25 cellular contexts compared by ENCODE assay signal in genomic region chr14:103460415-103460814, GRCh38.
"Had no signal": no experiment of that assay in that cellular context is flagged by ENCODE, and none has a peak within 500 bp of the region (broad histone marks: within the 10 kb centered on the region; RNA-seq: fewer than 3 reads in every experiment).

No MANE protein-coding gene starts in this region.

- DNase-seq: activated CD4-positive, alpha-beta T cell treated with anti-CD3 and anti-CD28 coated beads, Interleukin-2, amount 50 U/mL, for 1 hour; activated CD4-positive, CD25-positive, alpha-beta regulatory T cell; activated CD8-positive, alpha-beta memory T cell treated with anti-CD3 and anti-CD28 coated beads, Interleukin-2, amount 50 U/mL, for 4 hours; activated CD8-positive, alpha-beta T cell treated with anti-CD3 and anti-CD28 coated beads for 36 hours; activated effector memory CD4-positive, alpha-beta T cell treated with anti-CD3 and anti-CD28 coated beads, Interleukin-2, amount 50 U/mL, for 16 hours; activated naive CD4-positive, alpha-beta T cell treated with anti-CD3 and anti-CD28 coated beads for 36 hours; activated T-cell treated with anti-CD3 and anti-CD28 coated beads, Interleukin-2, amount 50 U/mL, for 1 hour; amygdala; cerebellar nuclear complex; Kasumi-1; NCI-H1105 treated with DMSO at 0.1 percent for 48 hours; NCI-H1436 treated with DMSO at 0.1 percent for 48 hours; NCI-H187; NCI-H2081; NCI-H510A treated with DMSO at 0.1 percent for 48 hours; SHP77; SW 1271; T-helper 9 cell had no signal

- H3K27ac ChIP-seq: SJSA1 had no signal

- H3K27ac Mint-ChIP-seq: activated CD8-positive, alpha-beta T cell treated with anti-CD3 and anti-CD28 coated beads for 36 hours; activated naive CD4-positive, alpha-beta T cell treated with anti-CD3 and anti-CD28 coated beads for 36 hours; activated T-helper 1 cell treated with anti-CD3 and anti-CD28 coated beads, Interleukin-12 subunit alpha, Interleukin-12 subunit beta, Interleukin-2, Interleukin-4 antibody, amounts not matched to agents 30 ng/mL and 10 ng/mL and 1 ng/mL, durations not matched to agents 14 hours and 24 hours and 36 hours; T-helper 1 cell treated with Interleukin-12 subunit alpha and Interleukin-12 subunit beta and Interleukin-4 antibody, amounts not matched to agents 30 μg/mL and 1 μg/mL, for 36 hours had no signal

- ATAC-seq: activated CD8-positive, alpha-beta T cell treated with anti-CD3 and anti-CD28 coated beads for 36 hours; SK-N-SH treated with all-trans-retinoic acid at 6 μM for 48 hours had no signal

- H3K27me3 ChIP-seq: SJSA1 had no signal

- H3K4me3 Mint-ChIP-seq: activated CD8-positive, alpha-beta T cell treated with anti-CD3 and anti-CD28 coated beads for 36 hours; activated naive CD4-positive, alpha-beta T cell treated with anti-CD3 and anti-CD28 coated beads for 36 hours; activated T-helper 1 cell treated with anti-CD3 and anti-CD28 coated beads, Interleukin-12 subunit alpha, Interleukin-12 subunit beta, Interleukin-2, Interleukin-4 antibody, amounts not matched to agents 30 ng/mL and 10 ng/mL and 1 ng/mL, durations not matched to agents 14 hours and 24 hours and 36 hours; T-helper 1 cell treated with Interleukin-12 subunit alpha and Interleukin-12 subunit beta and Interleukin-4 antibody, amounts not matched to agents 30 μg/mL and 1 μg/mL, for 36 hours had no signal

- H3K9me3 ChIP-seq: SJSA1 had no signal

- H3K27me3 Mint-ChIP-seq: activated CD8-positive, alpha-beta T cell treated with anti-CD3 and anti-CD28 coated beads for 36 hours had no signal

- FAIRE-seq: colon, RCC 7860, TTC549 had no signal

- H3K4me3 ChIP-seq: SJSA1 had no signal

- H3K9me3 Mint-ChIP-seq: activated CD8-positive, alpha-beta T cell treated with anti-CD3 and anti-CD28 coated beads for 36 hours; activated naive CD4-positive, alpha-beta T cell treated with anti-CD3 and anti-CD28 coated beads for 36 hours; activated T-helper 1 cell treated with anti-CD3 and anti-CD28 coated beads, Interleukin-12 subunit alpha, Interleukin-12 subunit beta, Interleukin-2, Interleukin-4 antibody, amounts not matched to agents 30 ng/mL and 10 ng/mL and 1 ng/mL, durations not matched to agents 14 hours and 24 hours and 36 hours; T-helper 1 cell treated with Interleukin-12 subunit alpha and Interleukin-12 subunit beta and Interleukin-4 antibody, amounts not matched to agents 30 μg/mL and 1 μg/mL, for 36 hours had no signal
